In genomic region chr19:5154129-5154798, GRCh38 we compare ENCODE assay signal across 8 cellular contexts.
DNase-seq lines count a peak whose midpoint lies in the region; ATAC-seq and TF ChIP-seq lines count a peak whose summit lies in the region.

No MANE protein-coding gene starts in this region.

- peaks cover 14% of the 10 kb centered on the region for H3K27me3 Mint-ChIP-seq in GM23338 (ENCODE audit: insufficient read depth, low read depth, poor library complexity)

- no peak overlapping the region for H2AFZ ChIP-seq in GM23338

- H3K27me3 ChIP-seq in AG04450 (ENCODE audit: control insufficient read depth, insufficient read depth, low read length) = no peaks in the 10 kb centered on the region
- H3K27me3 ChIP-seq in GM23338 (ENCODE audit: insufficient read depth) = no peaks in the 10 kb centered on the region

- peak; percentile 78 for ATAC-seq in GM23338
- peak; percentile 20 for ATAC-seq in esophagus mucosa

- no peak overlapping the region for H3K27ac ChIP-seq in AG04450 (ENCODE audit: low read depth, low read length)
- no peak overlapping the region for H3K27ac ChIP-seq in GM23338 (ENCODE audit: low read depth)

- no peak overlapping the region for H3K4me3 ChIP-seq in AG04450 (ENCODE audit: low read depth, low read length)
- no peak overlapping the region for H3K4me3 ChIP-seq in GM23338
- H3K4me3 ChIP-seq in retinal pigment epithelial cell (ENCODE audit: low read length) = no peak overlapping the region

- H3K36me3 ChIP-seq in GM23338 (ENCODE audit: insufficient read depth) = no peaks in the 10 kb centered on the region

- H3K27ac Mint-ChIP-seq in GM23338 = no peak overlapping the region

- H3K4me2 ChIP-seq in GM23338 = no peak overlapping the region

- no peaks in the 10 kb centered on the region for H3K79me2 ChIP-seq in GM23338 (replicated peaks; ENCODE audit: insufficient read depth)

- CTCF ChIA-PET in AG04450 (lab: Charles Lee) = interaction anchor here (0.6 to 0.7 kb wide), 2 partner anchors 15 to 118 kb away, joined by 3 to 7 read pairs; no protein-coding TSS in a partner anchor

- POLR2A ChIA-PET in AG04450 (lab: Yijun Ruan, JAX) = no interaction called here

- no peaks in the 10 kb centered on the region for H3K9me2 ChIP-seq in GM23338 (ENCODE audit: insufficient read depth)

- peaks cover 27% of the 10 kb centered on the region for H3K4me1 Mint-ChIP-seq in GM23338

- peaks cover 17% of the 10 kb centered on the region for H3K9me3 ChIP-seq in AG04450 (ENCODE audit: control insufficient read depth, insufficient read depth, low read length)

- DNase-seq in AG04450 (ENCODE audit: low read depth, low spot score) = no peak
- peak; percentile 81 for DNase-seq in GM23338 (ENCODE audit: low spot score)
- DNase-seq in activated CD4-positive, CD25-positive, alpha-beta regulatory T cell treated with anti-CD3 and anti-CD28 coated beads, Interleukin-2, amount 50 U/mL, for 72 hours = peak; percentile 58
- no peak for DNase-seq in retinal pigment epithelial cell (ENCODE audit: low read depth)
- DNase-seq in putamen (ENCODE audit: low spot score) = no peak
- DNase-seq in DMS79 (lab: John Stamatoyannopoulos, UW) = no peak
- no peak for DNase-seq in NCI-H1092 (lab: John Stamatoyannopoulos, UW)

- H4K20me1 ChIP-seq in GM23338 (replicated peaks; ENCODE audit: insufficient read depth) = no peaks in the 10 kb centered on the region

- H3K4me1 ChIP-seq in GM23338 (ENCODE audit: insufficient read depth) = peaks cover 7% of the 10 kb centered on the region

- TF ChIP-seq CTCF in AG04450 (IDR thresholded peaks at IDR 0.05; ENCODE audit: low read depth, low read length) (peak; percentile 44), GM23338 (conservative IDR thresholded peaks at IDR 0.05; ENCODE audit: low read depth in 2 of 2) (peak; percentile 62 to 85), retinal pigment epithelial cell (conservative IDR thresholded peaks at IDR 0.05; ENCODE audit: low read depth, low read length) (peak; percentile 66)

- H3F3A ChIP-seq in GM23338 (replicated peaks; ENCODE audit: low read depth) = 0 out of 2 replicates have a peak, but pooled peaks cover 5% of the 10 kb centered on the region

- H3K9me3 Mint-ChIP-seq in GM23338 = peaks cover 17% of the 10 kb centered on the region

- H3K4me3 Mint-ChIP-seq in GM23338 = no peak overlapping the region

- H3K36me3 Mint-ChIP-seq in GM23338 (ENCODE audit: low read depth) = peaks cover 16% of the 10 kb centered on the region; the same call in 2 of the 3 replicates

TF ChIP-seq in GM23338, 12 proteins besides CTCF, POLR2A, EP300 and RAD21:
- no peak for TF ChIP-seq NANOG (IDR thresholded peaks at IDR 0.05; ENCODE audit: borderline replicate concordance)
- no peak for TF ChIP-seq ZNF331 (CRISPR knock-in tag; IDR thresholded peaks at IDR 0.05; ENCODE audit: low read depth)
- no peak for TF ChIP-seq POLR2AphosphoS5 (IDR thresholded peaks at IDR 0.05; ENCODE audit: low read depth)
- no peak for TF ChIP-seq ZNF114 (CRISPR knock-in tag; IDR thresholded peaks at IDR 0.05)
- TF ChIP-seq CREB1 (CRISPR knock-in tag; IDR thresholded peaks at IDR 0.05; ENCODE audit: low read depth) = no peak
- TF ChIP-seq STAT1 (IDR thresholded peaks at IDR 0.05; ENCODE audit: unreplicated experiment) = no peak
- no peak for TF ChIP-seq ZNF462 (CRISPR knock-in tag; IDR thresholded peaks at IDR 0.05)
- no peak for TF ChIP-seq ETS1 (IDR thresholded peaks at IDR 0.05)

Comparison
In these comparisons a context has a peak if more than half of its experiments do, and no peak if none do; other contexts are left out.
1. DNase-seq: peak in GM23338 (single experiment) and activated CD4-positive, CD25-positive, alpha-beta regulatory T cell treated with anti-CD3 and anti-CD28 coated beads, Interleukin-2, amount 50 U/mL, for 72 hours (single experiment); none in AG04450 (single experiment), retinal pigment epithelial cell (single experiment), putamen (single experiment), DMS79 (single experiment) and NCI-H1092 (single experiment).
2. Peak in every context shown above with its lines, with median percentiles within 50 percentile points of each other: CTCF ChIP-seq.